ENCODE assay signal across 1 cellular context in the genomic region with DNA sequence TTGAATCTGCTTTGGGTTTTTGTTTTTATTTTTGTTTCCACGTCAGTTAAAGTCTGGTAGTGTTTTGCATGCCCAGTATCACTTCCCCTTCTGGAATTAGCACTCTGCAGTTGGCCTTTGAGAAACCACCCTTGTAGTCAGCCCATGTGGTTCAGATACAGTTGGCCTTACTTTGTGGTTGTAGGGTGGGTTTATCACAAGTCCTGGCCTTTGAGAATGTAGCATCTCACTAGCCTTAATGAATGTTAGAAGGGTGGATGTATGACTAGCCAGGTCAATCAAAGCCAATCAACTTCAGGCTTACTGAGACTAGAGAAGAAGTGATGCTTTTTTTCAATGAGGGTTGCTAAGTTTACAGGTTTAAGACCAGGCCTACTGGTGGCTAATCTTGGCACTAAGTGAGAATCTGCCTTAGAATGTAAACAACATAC.
A peak's percentile ranks its signal among the peaks of the same experiment; 100 is the strongest.
TF ChIP-seq lines count a peak whose summit lies in the region.

No MANE protein-coding gene starts in this region.

TF ChIP-seq in GM12878, 131 proteins besides CTCF, POLR2A, EP300 and RAD21 (continued from another document):
- TF ChIP-seq, protein P1, sequence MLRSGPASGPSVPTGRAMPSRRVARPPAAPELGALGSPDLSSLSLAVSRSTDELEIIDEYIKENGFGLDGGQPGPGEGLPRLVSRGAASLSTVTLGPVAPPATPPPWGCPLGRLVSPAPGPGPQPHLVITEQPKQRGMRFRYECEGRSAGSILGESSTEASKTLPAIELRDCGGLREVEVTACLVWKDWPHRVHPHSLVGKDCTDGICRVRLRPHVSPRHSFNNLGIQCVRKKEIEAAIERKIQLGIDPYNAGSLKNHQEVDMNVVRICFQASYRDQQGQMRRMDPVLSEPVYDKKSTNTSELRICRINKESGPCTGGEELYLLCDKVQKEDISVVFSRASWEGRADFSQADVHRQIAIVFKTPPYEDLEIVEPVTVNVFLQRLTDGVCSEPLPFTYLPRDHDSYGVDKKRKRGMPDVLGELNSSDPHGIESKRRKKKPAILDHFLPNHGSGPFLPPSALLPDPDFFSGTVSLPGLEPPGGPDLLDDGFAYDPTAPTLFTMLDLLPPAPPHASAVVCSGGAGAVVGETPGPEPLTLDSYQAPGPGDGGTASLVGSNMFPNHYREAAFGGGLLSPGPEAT (IDR thresholded peaks at IDR 0.05; ENCODE audit: low read depth), result peak; percentile 93
- TF ChIP-seq CREM (IDR thresholded peaks at IDR 0.05; ENCODE audit: low read depth) (peak; percentile 86; the same call in 1 of the 2 replicates), GATAD2B (conservative IDR thresholded peaks at IDR 0.05; ENCODE audit: low read depth) (peak; percentile 30; the same call in 1 of the 2 replicates), SRF (IDR thresholded peaks at IDR 0.05; ENCODE audit: low read depth in 2 of 2, low read length in 2 of 2) (0 out of 4 replicates have a peak, but pooled peaks of 1 of the 2 experiments have one; percentile 24), MXI1 (IDR thresholded peaks at IDR 0.05; ENCODE audit: low read depth, low read length) (no peak; the same call in 1 of the 2 replicates), ELK1 (IDR thresholded peaks at IDR 0.05; ENCODE audit: low read depth, low read length) (no peak), YBX1 (IDR thresholded peaks at IDR 0.05) (no peak), MTA2 (IDR thresholded peaks at IDR 0.05; ENCODE audit: low read depth) (peak; percentile 96), ETV6 (conservative IDR thresholded peaks at IDR 0.05 in 1 of 2, IDR thresholded peaks at IDR 0.05 in 1 of 2; ENCODE audit: borderline replicate concordance in 1 of 2, low read depth in 1 of 2) (peak in 1 of 2 experiments; percentile 80; a peak in 2 of 4 replicates), CBFB (IDR thresholded peaks at IDR 0.05; ENCODE audit: low read depth) (peak; percentile 94), IKZF1 (conservative IDR thresholded peaks at IDR 0.05) (peak; percentile 86), SKIL (IDR thresholded peaks at IDR 0.05; ENCODE audit: low read depth, poor library complexity, severe bottlenecking) (peak; percentile 91), NFIC (IDR thresholded peaks at IDR 0.05; ENCODE audit: low read depth, low read length) (peak; percentile 94), SMAD5 (IDR thresholded peaks at IDR 0.05; ENCODE audit: low read depth) (no peak), TBL1XR1 (IDR thresholded peaks at IDR 0.05; ENCODE audit: low read depth, low read length) (peak; percentile 89; the same call in 1 of the 2 replicates), NBN (IDR thresholded peaks at IDR 0.05) (peak; percentile 94), TCF7 (IDR thresholded peaks at IDR 0.05; ENCODE audit: borderline replicate concordance) (peak; percentile 74), ZNF24 (IDR thresholded peaks at IDR 0.05) (peak; percentile 95), MLLT1 (IDR thresholded peaks at IDR 0.05) (peak; percentile 91), DPF2 (IDR thresholded peaks at IDR 0.05) (peak; percentile 98), BACH1 (IDR thresholded peaks at IDR 0.05; ENCODE audit: borderline replicate concordance) (peak; percentile 81; the same call in 1 of the 2 replicates)
- TF ChIP-seq, protein P2, sequence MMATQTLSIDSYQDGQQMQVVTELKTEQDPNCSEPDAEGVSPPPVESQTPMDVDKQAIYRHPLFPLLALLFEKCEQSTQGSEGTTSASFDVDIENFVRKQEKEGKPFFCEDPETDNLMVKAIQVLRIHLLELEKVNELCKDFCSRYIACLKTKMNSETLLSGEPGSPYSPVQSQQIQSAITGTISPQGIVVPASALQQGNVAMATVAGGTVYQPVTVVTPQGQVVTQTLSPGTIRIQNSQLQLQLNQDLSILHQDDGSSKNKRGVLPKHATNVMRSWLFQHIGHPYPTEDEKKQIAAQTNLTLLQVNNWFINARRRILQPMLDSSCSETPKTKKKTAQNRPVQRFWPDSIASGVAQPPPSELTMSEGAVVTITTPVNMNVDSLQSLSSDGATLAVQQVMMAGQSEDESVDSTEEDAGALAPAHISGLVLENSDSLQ (IDR thresholded peaks at IDR 0.05), result peak; percentile 89
- TF ChIP-seq, protein P3, sequence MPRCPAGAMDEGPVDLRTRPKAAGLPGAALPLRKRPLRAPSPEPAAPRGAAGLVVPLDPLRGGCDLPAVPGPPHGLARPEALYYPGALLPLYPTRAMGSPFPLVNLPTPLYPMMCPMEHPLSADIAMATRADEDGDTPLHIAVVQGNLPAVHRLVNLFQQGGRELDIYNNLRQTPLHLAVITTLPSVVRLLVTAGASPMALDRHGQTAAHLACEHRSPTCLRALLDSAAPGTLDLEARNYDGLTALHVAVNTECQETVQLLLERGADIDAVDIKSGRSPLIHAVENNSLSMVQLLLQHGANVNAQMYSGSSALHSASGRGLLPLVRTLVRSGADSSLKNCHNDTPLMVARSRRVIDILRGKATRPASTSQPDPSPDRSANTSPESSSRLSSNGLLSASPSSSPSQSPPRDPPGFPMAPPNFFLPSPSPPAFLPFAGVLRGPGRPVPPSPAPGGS (IDR thresholded peaks at IDR 0.05; ENCODE audit: borderline replicate concordance, insufficient read depth, low read depth, low read length, poor library complexity, severe bottlenecking), result peak; percentile 24
- TF ChIP-seq, protein P4, sequence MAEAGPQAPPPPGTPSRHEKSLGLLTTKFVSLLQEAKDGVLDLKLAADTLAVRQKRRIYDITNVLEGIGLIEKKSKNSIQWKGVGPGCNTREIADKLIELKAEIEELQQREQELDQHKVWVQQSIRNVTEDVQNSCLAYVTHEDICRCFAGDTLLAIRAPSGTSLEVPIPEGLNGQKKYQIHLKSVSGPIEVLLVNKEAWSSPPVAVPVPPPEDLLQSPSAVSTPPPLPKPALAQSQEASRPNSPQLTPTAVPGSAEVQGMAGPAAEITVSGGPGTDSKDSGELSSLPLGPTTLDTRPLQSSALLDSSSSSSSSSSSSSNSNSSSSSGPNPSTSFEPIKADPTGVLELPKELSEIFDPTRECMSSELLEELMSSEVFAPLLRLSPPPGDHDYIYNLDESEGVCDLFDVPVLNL (IDR thresholded peaks at IDR 0.05; ENCODE audit: low read depth, low read length), result no peak
